In the genomic region with DNA sequence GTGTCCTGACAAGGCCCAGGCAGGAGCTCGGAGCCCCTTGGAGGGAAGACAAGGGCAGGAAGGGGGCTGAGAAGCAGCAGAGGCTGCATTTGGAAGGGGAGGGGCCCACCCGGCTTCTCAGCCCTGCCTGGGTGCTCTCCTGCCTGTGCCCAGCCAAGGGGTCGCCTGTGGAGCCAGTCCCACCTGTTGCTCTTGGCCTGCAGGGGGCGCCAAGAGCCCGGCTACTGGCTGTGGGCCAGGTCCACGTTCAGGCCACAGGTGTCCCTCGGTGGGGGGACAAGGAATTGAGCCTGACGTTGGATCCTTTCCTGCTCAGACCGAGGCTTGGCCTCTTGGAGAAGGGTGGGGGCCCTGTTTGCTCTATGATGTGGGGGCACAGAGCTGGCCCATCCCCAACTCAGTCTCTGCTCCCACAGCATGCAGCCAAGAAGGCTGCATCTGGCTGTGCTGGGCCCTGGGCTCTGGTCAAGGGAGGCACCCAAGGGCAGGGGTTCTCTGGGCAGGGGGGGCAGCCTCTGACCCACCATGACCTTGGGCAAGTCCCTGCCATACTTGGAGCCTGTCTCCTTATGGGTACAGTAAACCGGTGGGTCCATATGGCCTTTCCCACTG, we compare ENCODE assay signal across 7 cellular contexts. TPM values are rescaled to one million over a fixed set of nuclear protein-coding genes. Genes with fewer than 3 reads are reported as not detected.
DNase-seq lines count a peak whose midpoint lies in the region; ATAC-seq and TF ChIP-seq lines count a peak whose summit lies in the region.

No MANE protein-coding gene starts in this region.

- TF ChIP-seq CTCF in GM13977 (IDR thresholded peaks at IDR 0.05; ENCODE audit: extremely low read depth, insufficient read depth, missing control alignments) (peak; percentile 96), esophagus squamous epithelium (IDR thresholded peaks at IDR 0.05) (peak; percentile 52 to 85 (median 69)), retinal pigment epithelial cell (conservative IDR thresholded peaks at IDR 0.05; ENCODE audit: low read depth, low read length) (peak; percentile 84)

- peaks cover 0 to 32% (median 0%) of the 10 kb centered on the region in 3 donors for H3K36me3 ChIP-seq in esophagus squamous epithelium

- intact Hi-C loops in esophagus squamous epithelium (cut with DNase I), result no loop called here

- no peaks in the 10 kb centered on the region for H3K9me3 ChIP-seq in esophagus squamous epithelium

- peaks cover 0 to 22% (median 0%) of the 10 kb centered on the region in 4 donors for H3K27me3 ChIP-seq in esophagus squamous epithelium

- peak; percentile 90 for DNase-seq in GM13977 (ENCODE audit: low spot score)
- DNase-seq in NCI-H2227 (lab: John Stamatoyannopoulos, UW; ENCODE audit: unreplicated experiment), result peak; percentile 76
- DNase-seq in activated CD8-positive, alpha-beta memory T cell treated with anti-CD3 and anti-CD28 coated beads, Interleukin-2, amount 10 ng/mL, durations not matched to agents 7 days and 5 days, result peak; percentile 62
- DNase-seq in esophagus squamous epithelium (lab: John Stamatoyannopoulos, UW), result no peak
- no peak for DNase-seq in retinal pigment epithelial cell (ENCODE audit: low read depth)

- H3K4me3 Mint-ChIP-seq in activated CD8-positive, alpha-beta memory T cell treated with anti-CD3 and anti-CD28 coated beads, Interleukin-2, amount 10 ng/mL, durations not matched to agents 7 days and 5 days, result no peak overlapping the region

- in situ Hi-C loops in GM13977 (cut with MboI; ENCODE audit: low pct_unique_long_range_greater_than_20kb, low sequenced_read_pairs, unreplicated experiment), result loop anchor here (10.0 to 25.0 kb wide), 2 partner anchors 153 to 505 kb away; a partner anchor contains a TSS

- CTCF ChIA-PET in activated CD8-positive, alpha-beta memory T cell treated with anti-CD3 and anti-CD28 coated beads, Interleukin-2, amount 10 ng/mL, durations not matched to agents 7 days and 5 days (lab: Charles Lee), result interaction anchor here (0.6 to 2.8 kb wide), 12 partner anchors 9 to 289 kb away, joined by 3 to 24 read pairs (median 3); no protein-coding TSS in a partner anchor

- WGBS in esophagus squamous epithelium, 2 donors, result 0 to 30% methylated on average over 1 to 2 of the region's 10 CpGs

- no peaks in the 10 kb centered on the region for H3K27me3 Mint-ChIP-seq in activated CD8-positive, alpha-beta memory T cell treated with anti-CD3 and anti-CD28 coated beads, Interleukin-2, amount 10 ng/mL, durations not matched to agents 7 days and 5 days

- peak; percentile 69 for ATAC-seq in activated CD8-positive, alpha-beta memory T cell treated with anti-CD3 and anti-CD28 coated beads, Interleukin-2, amount 10 ng/mL, durations not matched to agents 7 days and 5 days
- ATAC-seq in HG03159 (IDR thresholded peaks at IDR 0.05; ENCODE audit: unreplicated experiment) (no peak), HG03432 (IDR thresholded peaks at IDR 0.05; ENCODE audit: unreplicated experiment) (no peak)

- H3K4me1 Mint-ChIP-seq in activated CD8-positive, alpha-beta memory T cell treated with anti-CD3 and anti-CD28 coated beads, Interleukin-2, amount 10 ng/mL, durations not matched to agents 7 days and 5 days, result no peaks in the 10 kb centered on the region

- TF ChIP-seq POLR2A in esophagus squamous epithelium (IDR thresholded peaks at IDR 0.05), result no peak

- H3K36me3 Mint-ChIP-seq in activated CD8-positive, alpha-beta memory T cell treated with anti-CD3 and anti-CD28 coated beads, Interleukin-2, amount 10 ng/mL, durations not matched to agents 7 days and 5 days, result no peaks in the 10 kb centered on the region

- no peaks in the 10 kb centered on the region for H3K9me3 Mint-ChIP-seq in activated CD8-positive, alpha-beta memory T cell treated with anti-CD3 and anti-CD28 coated beads, Interleukin-2, amount 10 ng/mL, durations not matched to agents 7 days and 5 days (ENCODE audit: low read depth)

- peak overlapping the region in 1 of 4 donors; percentile 5 for H3K27ac ChIP-seq in esophagus squamous epithelium

- H3K4me3 ChIP-seq in esophagus squamous epithelium (no peak overlapping the region), retinal pigment epithelial cell (ENCODE audit: low read length) (no peak overlapping the region)

- H3K27ac Mint-ChIP-seq in activated CD8-positive, alpha-beta memory T cell treated with anti-CD3 and anti-CD28 coated beads, Interleukin-2, amount 10 ng/mL, durations not matched to agents 7 days and 5 days, result no peak overlapping the region

- peaks cover 16 to 44% (median 18%) of the 10 kb centered on the region in 3 donors for H3K4me1 ChIP-seq in esophagus squamous epithelium

RNA-seq across cellular contexts. Expression of a gene that starts 10.9 kb away (rescaled TPM):
- not detected for total RNA-seq in activated CD8-positive, alpha-beta memory T cell treated with anti-CD3 and anti-CD28 coated beads, Interleukin-2, amount 10 ng/mL, durations not matched to agents 7 days and 5 days
- total RNA-seq in esophagus squamous epithelium, result 10 to 100 TPM in 1 of 4 donors, 1 to 10 TPM in 3; 4.8 to 11.9 (median 6.6) TPM

Comparison
In these comparisons a context has a peak if more than half of its experiments do, and no peak if none do; other contexts are left out.
1. DNase-seq: peak in GM13977 (single experiment), NCI-H2227 (single experiment) and activated CD8-positive, alpha-beta memory T cell treated with anti-CD3 and anti-CD28 coated beads, Interleukin-2, amount 10 ng/mL, durations not matched to agents 7 days and 5 days (single experiment); none in esophagus squamous epithelium (single experiment) and retinal pigment epithelial cell (single experiment).
2. RNA of a gene that starts 10.9 kb away (total RNA-seq): 4.8 to 11.9 TPM in esophagus squamous epithelium; not detected in activated CD8-positive, alpha-beta memory T cell treated with anti-CD3 and anti-CD28 coated beads, Interleukin-2, amount 10 ng/mL, durations not matched to agents 7 days and 5 days; every median in the first group is over 4 times any median in the second.
3. Peak in every context shown above with its lines, with median percentiles within 50 percentile points of each other: CTCF ChIP-seq.